ENCODE assay signal across 1 cellular context in genomic region chr19:38695319-38695683, GRCh38.
TF ChIP-seq lines count a peak whose summit lies in the region.

No MANE protein-coding gene starts in this region.

TF ChIP-seq in SK-N-SH, 30 proteins besides CTCF, POLR2A, EP300 and RAD21 (continued from another document):
- no peak for TF ChIP-seq REST (IDR thresholded peaks at IDR 0.05; ENCODE audit: low read depth, low read length)
- no peak for TF ChIP-seq MEF2A (IDR thresholded peaks at IDR 0.05; ENCODE audit: borderline replicate concordance, low read depth)
- TF ChIP-seq CHD2 (IDR thresholded peaks at IDR 0.05; ENCODE audit: low read length, partially characterized antibody), result no peak
